8 cellular contexts compared by ENCODE assay signal in the genomic region with DNA sequence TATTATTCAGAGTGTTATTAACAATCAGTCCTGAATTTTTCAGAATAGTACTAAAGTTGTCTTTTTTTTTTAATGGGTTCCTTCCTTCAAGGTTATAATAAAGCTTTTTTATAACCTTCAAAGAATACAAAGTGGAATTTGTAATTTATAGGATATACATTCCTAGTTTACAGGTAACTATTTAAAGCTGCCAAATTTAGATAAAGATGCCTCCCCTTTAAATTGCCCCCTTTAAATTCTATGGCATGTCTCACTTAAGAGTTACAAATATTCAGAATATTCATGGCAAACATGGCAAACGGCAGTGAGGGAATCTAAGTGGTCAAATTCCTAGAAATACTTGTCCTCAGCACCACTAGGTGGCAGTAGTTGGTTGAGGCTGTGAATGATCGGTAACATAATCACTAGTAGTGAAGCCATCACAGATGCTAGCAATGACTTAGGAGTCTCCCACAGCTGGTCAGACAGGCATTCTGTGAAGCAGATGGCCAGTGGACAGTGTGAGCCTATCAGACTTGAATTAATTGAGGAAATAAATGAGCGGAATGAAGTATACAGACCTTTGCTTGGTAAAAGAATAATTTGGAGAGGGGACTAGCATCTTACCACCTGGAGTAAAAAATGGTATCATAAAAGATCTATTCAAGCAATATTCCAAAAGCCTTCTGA.
DNase-seq lines count a peak whose midpoint lies in the region; ATAC-seq, FAIRE-seq and TF ChIP-seq lines count a peak whose summit lies in the region.

No MANE protein-coding gene starts in this region.

- H3K27ac Mint-ChIP-seq in CD14-positive monocyte (no peak overlapping the region), memory B cell (no peak overlapping the region)

- intact Hi-C loops in CD14-positive monocyte (cut with micrococcal nuclease) = loop anchor here (5.0 kb wide), 3 partner anchors 211 to 569 kb away; no protein-coding TSS in a partner anchor

- DNase-seq in CD14-positive monocyte (ENCODE audit: low spot score) (no peak), GM19239 (ENCODE audit: insufficient read length, low spot score) (peak; percentile 36), NCI-H524 treated with DMSO at 0.1 percent for 48 hours (lab: John Stamatoyannopoulos, UW) (peak; percentile 51), memory B cell (ENCODE audit: low spot score in 2 of 2) (peak; percentile 42 to 44)
- peak; percentile 51 for DNase-seq in activated CD4-positive, alpha-beta T cell treated with anti-CD3 and anti-CD28 coated beads for 48 hours
- DNase-seq in effector CD4-positive, alpha-beta T cell = peak; percentile 46
- peak; percentile 2 for DNase-seq in stimulated activated CD8-positive, alpha-beta memory T cell treated with anti-CD3 and anti-CD28 coated beads, Interleukin-7, amount 100 ng/mL, for 24 hours (ENCODE audit: low read depth)

- H3K4me1 Mint-ChIP-seq in CD14-positive monocyte (peaks cover 2% of the 10 kb centered on the region), memory B cell (peaks cover 2% of the 10 kb centered on the region)

- peak; percentile 86 for TF ChIP-seq CTCF in CD14-positive monocyte (IDR thresholded peaks at IDR 0.05)

- peak; percentile 68 for ATAC-seq in HG03469 (IDR thresholded peaks at IDR 0.05; ENCODE audit: unreplicated experiment)
- ATAC-seq in memory B cell (ENCODE audit: low read depth) = peak; percentile 53

- H3K36me3 Mint-ChIP-seq in CD14-positive monocyte = peaks cover 4 to 6% of the 10 kb centered on the region in 2 donors
- no peaks in the 10 kb centered on the region for H3K36me3 Mint-ChIP-seq in memory B cell

- no peak overlapping the region for H3K4me3 Mint-ChIP-seq in CD14-positive monocyte
- no peak overlapping the region for H3K4me3 Mint-ChIP-seq in memory B cell

- H3K9me3 Mint-ChIP-seq in CD14-positive monocyte = no peaks in the 10 kb centered on the region
- H3K9me3 Mint-ChIP-seq in memory B cell = no peaks in the 10 kb centered on the region

- FAIRE-seq in GM19239 (lab: Jason Lieb, UNC) = peak; percentile 93

- H3K27me3 Mint-ChIP-seq in CD14-positive monocyte (ENCODE audit: low read depth in 3 of 3) = no peaks in the 10 kb centered on the region
- no peaks in the 10 kb centered on the region for H3K27me3 Mint-ChIP-seq in memory B cell
